Comparison of ENCODE assay signal across 26 cellular contexts in the genomic region with DNA sequence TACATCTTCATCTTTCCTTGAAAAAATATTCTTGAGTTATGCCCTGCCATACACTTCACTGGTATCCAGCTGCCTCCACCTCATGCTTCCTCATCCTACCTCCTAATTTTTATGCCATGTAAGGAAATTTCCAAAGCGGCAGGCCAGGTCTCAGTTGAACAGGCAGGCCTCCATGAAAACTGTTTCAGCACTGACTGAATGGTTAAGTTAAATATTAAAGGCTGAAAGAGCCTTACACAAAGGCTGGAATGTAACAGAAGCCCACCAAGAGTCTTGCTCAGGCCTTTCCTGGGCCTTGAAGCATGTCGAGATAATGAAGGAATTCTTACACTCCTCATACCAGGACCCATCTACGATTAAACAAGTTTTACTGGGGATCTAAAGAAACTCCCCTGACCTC.
"Had no signal": no experiment of that assay in that cellular context is flagged by ENCODE, and none has a peak within 500 bp of the region (broad histone marks: within the 10 kb centered on the region; RNA-seq: fewer than 3 reads in every experiment).

No MANE protein-coding gene starts in this region.

- ATAC-seq: activated naive CD4-positive, alpha-beta T cell treated with anti-CD3 and anti-CD28 coated beads, Interleukin-2, amount 50 U/mL, for 72 hours; activated naive CD8-positive, alpha-beta T cell treated with anti-CD3 and anti-CD28 coated beads, Interleukin-2, amount 50 U/mL, for 24 hours; activated T-cell treated with anti-CD3 and anti-CD28 coated beads, Interleukin-2, amount 50 U/mL, for 4 hours; T-helper 17 cell had no signal

- H3K4me3 Mint-ChIP-seq: activated B cell treated with CpG ODN at 0.5 μM for 24 hours; activated CD4-positive, alpha-beta T cell treated with anti-CD3 and anti-CD28 coated beads, Interleukin-2, amount 10 ng/mL, durations not matched to agents 24 days and 14 days; activated naive CD8-positive, alpha-beta T cell treated with anti-CD3 and anti-CD28 coated beads, Interleukin-2, amount 50 U/mL, for 24 hours; activated T-cell treated with anti-CD3 and anti-CD28 coated beads, Interleukin-2, amount 50 U/mL, for 4 hours; brain; T-helper 17 cell had no signal

- H3K4me3 ChIP-seq: Peyer's patch had no signal

- H3K27me3 Mint-ChIP-seq: activated B cell treated with CpG ODN at 0.5 μM for 24 hours, brain, T-helper 17 cell had no signal

- H3K27me3 ChIP-seq: Peyer's patch had no signal

- H3K27ac ChIP-seq: Peyer's patch had no signal

- H3K4me1 ChIP-seq: Peyer's patch had no signal

- DNase-seq: activated B cell treated with CpG ODN at 0.5 μM for 24 hours; activated CD4-positive, alpha-beta T cell treated with anti-CD3 and anti-CD28 coated beads for 1 hour; activated CD4-positive, alpha-beta T cell treated with anti-CD3 and anti-CD28 coated beads, Interleukin-2, amount 10 ng/mL, durations not matched to agents 24 days and 14 days; activated CD4-positive, alpha-beta T cell treated with anti-CD3 and anti-CD28 coated beads, Interleukin-2, amount 50 U/mL, for 48 hours; activated CD8-positive, alpha-beta memory T cell treated with anti-CD3 and anti-CD28 coated beads for 24 hours; activated effector memory CD4-positive, alpha-beta T cell treated with anti-CD3 and anti-CD28 coated beads, Interleukin-2, amount 50 U/mL, for 16 hours; activated naive CD4-positive, alpha-beta T cell treated with Interleukin-2 at 50 U/mL for 16 hours; activated naive CD8-positive, alpha-beta T cell treated with anti-CD3 and anti-CD28 coated beads, Interleukin-2, amount 50 U/mL, for 24 hours; activated T-cell treated with anti-CD3 and anti-CD28 coated beads, Interleukin-2, amount 50 U/mL, for 4 hours; amniotic stem cell; Karpas-422; MM.1S; NCI-H1105; NCI-H1436; NCI-H1694 treated with DMSO at 0.1 percent for 48 hours; NCI-H2029 treated with DMSO at 0.1 percent for 48 hours; NCI-H345; NCI-H510A; NCI-H526 treated with DMSO at 0.1 percent for 48 hours; NK-92 treated with Interleukin-12 subunit alpha and Interleukin-12 subunit beta, amount 100 ng/mL, for 24 hours; Peyer's patch; SHP77; T-helper 17 cell; T-helper 9 cell had no signal

- H3K9me3 ChIP-seq: Peyer's patch had no signal

- H3K9me3 Mint-ChIP-seq: activated B cell treated with CpG ODN at 0.5 μM for 24 hours; activated CD4-positive, alpha-beta T cell treated with anti-CD3 and anti-CD28 coated beads, Interleukin-2, amount 10 ng/mL, durations not matched to agents 24 days and 14 days; activated naive CD4-positive, alpha-beta T cell treated with anti-CD3 and anti-CD28 coated beads, Interleukin-2, amount 50 U/mL, for 72 hours; activated naive CD8-positive, alpha-beta T cell treated with anti-CD3 and anti-CD28 coated beads, Interleukin-2, amount 50 U/mL, for 24 hours had no signal

- H3K4me1 Mint-ChIP-seq: activated B cell treated with CpG ODN at 0.5 μM for 24 hours; activated CD4-positive, alpha-beta T cell treated with anti-CD3 and anti-CD28 coated beads, Interleukin-2, amount 10 ng/mL, durations not matched to agents 24 days and 14 days; activated naive CD8-positive, alpha-beta T cell treated with anti-CD3 and anti-CD28 coated beads, Interleukin-2, amount 50 U/mL, for 24 hours had no signal

- H3K27ac Mint-ChIP-seq: activated B cell treated with CpG ODN at 0.5 μM for 24 hours; activated CD4-positive, alpha-beta T cell treated with anti-CD3 and anti-CD28 coated beads, Interleukin-2, amount 10 ng/mL, durations not matched to agents 24 days and 14 days; activated naive CD4-positive, alpha-beta T cell treated with anti-CD3 and anti-CD28 coated beads, Interleukin-2, amount 50 U/mL, for 72 hours; activated naive CD8-positive, alpha-beta T cell treated with anti-CD3 and anti-CD28 coated beads, Interleukin-2, amount 50 U/mL, for 24 hours; T-helper 17 cell had no signal

- H3K36me3 Mint-ChIP-seq: activated naive CD4-positive, alpha-beta T cell treated with anti-CD3 and anti-CD28 coated beads, Interleukin-2, amount 50 U/mL, for 72 hours; brain had no signal

- H3K36me3 ChIP-seq: Peyer's patch had no signal
